1 cellular context compared by ENCODE assay signal in genomic region chr7:27349621-27350020, GRCh38.
TF ChIP-seq lines count a peak whose summit lies in the region.

No MANE protein-coding gene starts in this region.

TF ChIP-seq in HepG2, 621 proteins besides CTCF, POLR2A, EP300 and RAD21 (continued from another document):
- TF ChIP-seq ZNF687 (CRISPR knock-in tag; IDR thresholded peaks at IDR 0.05) (no peak), ZNF251 (CRISPR knock-in tag; IDR thresholded peaks at IDR 0.05) (no peak), ETS1 (CRISPR knock-in tag; IDR thresholded peaks at IDR 0.05) (no peak), KLF11 (CRISPR knock-in tag; IDR thresholded peaks at IDR 0.05) (no peak), ZNF788 (CRISPR knock-in tag; IDR thresholded peaks at IDR 0.05; ENCODE audit: borderline replicate concordance) (no peak), ADNP (CRISPR knock-in tag; IDR thresholded peaks at IDR 0.05) (no peak), ZNF879 (CRISPR knock-in tag; IDR thresholded peaks at IDR 0.05) (no peak), ZKSCAN8 (CRISPR knock-in tag; IDR thresholded peaks at IDR 0.05; ENCODE audit: borderline replicate concordance) (no peak), ZSCAN30 (CRISPR knock-in tag; IDR thresholded peaks at IDR 0.05) (no peak), TCF7 (IDR thresholded peaks at IDR 0.05; ENCODE audit: low read depth) (no peak), PRDM10 (CRISPR knock-in tag; IDR thresholded peaks at IDR 0.05; ENCODE audit: low read depth) (no peak), ZBTB7B (CRISPR knock-in tag; IDR thresholded peaks at IDR 0.05) (no peak), PITX1 (CRISPR knock-in tag; IDR thresholded peaks at IDR 0.05) (no peak), ZNF563 (CRISPR knock-in tag; IDR thresholded peaks at IDR 0.05) (no peak)
